ENCODE assay signal across 8 cellular contexts in genomic region chr7:148772297-148773089, GRCh38.
DNase-seq lines count a peak whose midpoint lies in the region; ATAC-seq and TF ChIP-seq lines count a peak whose summit lies in the region.

No MANE protein-coding gene starts in this region.

- no peaks in the 10 kb centered on the region for H3K9me3 ChIP-seq in ascending aorta
- no peaks in the 10 kb centered on the region for H3K9me3 ChIP-seq in right lobe of liver
- H3K9me3 ChIP-seq in heart left ventricle: no peaks in the 10 kb centered on the region

- TF ChIP-seq POLR2A in right lobe of liver (IDR thresholded peaks at IDR 0.05): no peak
- no peak for TF ChIP-seq POLR2A in heart left ventricle (IDR thresholded peaks at IDR 0.05)

- ATAC-seq in right lobe of liver: no peak
- no peak for ATAC-seq in heart left ventricle

- 95% methylated on average over 8 of the region's 8 CpGs for WGBS in right lobe of liver (ENCODE audit: insufficient coverage, low coverage, low lambda C conversion rate, missing lambda C conversion rate)
- 89 to 91% (median 90%) methylated on average over 8 of the region's 8 CpGs for WGBS in heart left ventricle, 4 donors

- peaks cover 52 to 67% of the 10 kb centered on the region in 2 donors for H3K36me3 ChIP-seq in ascending aorta
- H3K36me3 ChIP-seq in right lobe of liver: peaks cover 0 to 63% (median 10%) of the 10 kb centered on the region in 4 donors
- H3K36me3 ChIP-seq in heart left ventricle: peaks cover 0 to 96% (median 90%) of the 10 kb centered on the region in 9 donors

- no peaks in the 10 kb centered on the region for H3K27me3 ChIP-seq in ascending aorta
- no peaks in the 10 kb centered on the region for H3K27me3 ChIP-seq in right lobe of liver
- no peaks in the 10 kb centered on the region for H3K27me3 ChIP-seq in heart left ventricle

- H3K4me3 ChIP-seq in fibroblast of villous mesenchyme (ENCODE audit: low read depth, low read length) (no peak overlapping the region), ascending aorta (no peak overlapping the region), right lobe of liver (no peak overlapping the region), heart left ventricle (no peak overlapping the region)

- TF ChIP-seq CTCF in fibroblast of villous mesenchyme (IDR thresholded peaks at IDR 0.05; ENCODE audit: insufficient read depth, low read depth, low read length) (no peak), ascending aorta (IDR thresholded peaks at IDR 0.05) (no peak), right lobe of liver (IDR thresholded peaks at IDR 0.05) (no peak), heart left ventricle (IDR thresholded peaks at IDR 0.05) (no peak)

- intact Hi-C loops in ascending aorta (cut with DNase I): no loop called here
- intact Hi-C loops in right lobe of liver (cut with DNase I): no loop called here
- intact Hi-C loops in heart left ventricle (cut with DNase I): loop anchor here in 1 of 10 donors (10.0 kb wide), 1 partner anchor 68 kb away; no protein-coding TSS in a partner anchor

- peak; percentile 67 for DNase-seq in NCI-H82 (lab: John Stamatoyannopoulos, UW)
- no peak for DNase-seq in NCI-H82 treated with DMSO at 0.1 percent for 48 hours (lab: John Stamatoyannopoulos, UW; ENCODE audit: unreplicated experiment)
- peak; percentile 9 for DNase-seq in T-helper 22 cell (ENCODE audit: low read depth)
- peak; percentile 74 for DNase-seq in fibroblast of villous mesenchyme (ENCODE audit: low read depth)
- DNase-seq in stimulated activated CD4-positive, alpha-beta T cell treated with anti-CD3 and anti-CD28 coated beads, TNF-alpha, amount 100 ng/mL, for 4 hours (ENCODE audit: low read depth in 3 of 3): peak in 2 of 3 experiments; percentile 11 to 33
- DNase-seq in ascending aorta (ENCODE audit: low spot score in 2 of 2): no peak
- DNase-seq in right lobe of liver: no peak
- DNase-seq in heart left ventricle: no peak

- H3K4me1 ChIP-seq in ascending aorta (no peaks in the 10 kb centered on the region), right lobe of liver (no peaks in the 10 kb centered on the region), heart left ventricle (peaks cover 0 to 10% (median 0%) of the 10 kb centered on the region in 12 donors)

- H3K27ac ChIP-seq in ascending aorta (no peak overlapping the region), right lobe of liver (no peak overlapping the region), heart left ventricle (peak overlapping the region in 1 of 12 donors; percentile 49)

Comparison
In these comparisons a context has a peak if more than half of its experiments do, and no peak if none do; other contexts are left out.
1. DNase-seq: peak in NCI-H82 (single experiment), T-helper 22 cell (single experiment), fibroblast of villous mesenchyme (single experiment) and stimulated activated CD4-positive, alpha-beta T cell treated with anti-CD3 and anti-CD28 coated beads, TNF-alpha, amount 100 ng/mL, for 4 hours (2 of 3); none in NCI-H82 treated with DMSO at 0.1 percent for 48 hours (single experiment), ascending aorta (0 of 2), right lobe of liver (0 of 3) and heart left ventricle (0 of 5).